Comparison of ENCODE assay signal across 15 cellular contexts in the genomic region with DNA sequence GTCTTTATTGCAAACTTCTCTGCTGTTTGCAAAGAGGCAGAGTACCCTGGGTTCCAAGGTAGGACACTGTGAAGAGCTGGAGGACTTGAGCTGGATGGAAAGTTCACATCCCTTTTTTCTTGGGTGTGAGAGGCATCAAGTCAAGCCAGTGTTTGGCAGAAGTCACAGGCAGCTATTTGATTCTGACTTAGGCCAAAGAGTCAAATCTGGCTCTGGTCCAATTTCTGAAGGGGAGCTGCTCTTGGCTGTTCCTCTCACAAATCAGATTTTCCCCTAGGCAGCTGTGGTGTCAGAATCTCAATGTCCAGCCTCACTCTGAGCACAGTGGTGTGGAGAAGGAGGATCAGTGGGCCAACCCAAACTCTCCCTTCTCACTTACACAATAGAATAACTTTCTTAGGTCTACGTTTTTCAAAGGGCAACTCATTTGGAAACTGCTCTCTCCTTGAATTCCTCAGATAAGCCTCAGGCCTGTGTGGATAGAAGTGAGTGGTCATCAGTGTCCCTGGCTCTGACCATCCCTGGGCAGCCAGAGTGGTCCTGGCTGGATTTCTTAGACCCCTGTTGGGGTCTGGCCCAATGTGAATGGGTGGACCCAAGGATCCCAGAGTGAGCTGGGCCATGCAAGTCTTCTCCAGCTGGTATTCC. TPM values are rescaled to one million over a fixed set of nuclear protein-coding genes. Genes with fewer than 3 reads are reported as not detected.
DNase-seq lines count a peak whose midpoint lies in the region; ATAC-seq and TF ChIP-seq lines count a peak whose summit lies in the region.
"Had no signal": no experiment of that assay in that cellular context is flagged by ENCODE, and none has a peak within 500 bp of the region (broad histone marks: within the 10 kb centered on the region; RNA-seq: fewer than 3 reads in every experiment).

No MANE protein-coding gene starts in this region.

- CTCF ChIA-PET in HEK293T (lab: Yijun Ruan, JAX), result no interaction called here

- H3K27ac Mint-ChIP-seq in osteocyte (ENCODE audit: unreplicated experiment), result peak overlapping the region; percentile 15
- H3K27ac Mint-ChIP-seq: activated T-helper 2 cell treated with anti-CD3 and anti-CD28 coated beads, Interferon-gamma antibody, Interleukin-2, Interleukin-4, amounts not matched to agents 10 μg/mL and 5 μg/mL and 100 μg/mL, durations not matched to agents 14 hours and 24 hours and 36 hours; B cell; progenitor cell of endocrine pancreas; stimulated activated memory B cell treated with anti-CD40 and anti-IgM and Interleukin-4, amounts not matched to agents 10 μg/mL and 1 μg/mL and 100 μg/mL, for 72 hours had no signal

- no peak for ATAC-seq in GM21381 (IDR thresholded peaks at IDR 0.05; ENCODE audit: unreplicated experiment)
- ATAC-seq: stimulated activated memory B cell treated with anti-CD40 and anti-IgM and Interleukin-4, amounts not matched to agents 10 μg/mL and 1 μg/mL and 100 μg/mL, for 72 hours had no signal

- TF ChIP-seq CTCF in fibroblast of pulmonary artery (IDR thresholded peaks at IDR 0.05; ENCODE audit: low read length, missing control alignments) (no peak), osteocyte (IDR thresholded peaks at IDR 0.05) (no peak)

- no peak overlapping the region for H3K4me3 Mint-ChIP-seq in osteocyte (ENCODE audit: unreplicated experiment)
- H3K4me3 Mint-ChIP-seq: B cell; stimulated activated memory B cell treated with anti-CD40 and anti-IgM and Interleukin-4, amounts not matched to agents 10 μg/mL and 1 μg/mL and 100 μg/mL, for 72 hours had no signal

- no peaks in the 10 kb centered on the region for H3K27me3 Mint-ChIP-seq in osteocyte (ENCODE audit: unreplicated experiment)

- POLR2A ChIA-PET in HEK293T (lab: Yijun Ruan, JAX), result no interaction called here

- H3K36me3 Mint-ChIP-seq in osteocyte (ENCODE audit: unreplicated experiment), result no peaks in the 10 kb centered on the region
- H3K36me3 Mint-ChIP-seq: stimulated activated memory B cell treated with anti-CD40 and anti-IgM and Interleukin-4, amounts not matched to agents 10 μg/mL and 1 μg/mL and 100 μg/mL, for 72 hours had no signal

- DNase-seq in EH (ENCODE audit: low read depth), result peak; percentile 45
- DNase-seq in NCI-H446 treated with DMSO at 0.1 percent for 48 hours (lab: John Stamatoyannopoulos, UW), result peak; percentile 75
- DNase-seq in fibroblast of pulmonary artery (ENCODE audit: low read depth), result peak; percentile 55
- DNase-seq in osteocyte (ENCODE audit: extremely low spot score, unreplicated experiment), result no peak
- DNase-seq in activated CD4-positive, alpha-beta T cell treated with anti-CD3 and anti-CD28 coated beads, Interleukin-2, amount 50 U/mL, for 1 hour, result no peak
- DNase-seq in HEK293T (ENCODE audit: extremely low spot score), result no peak
- DNase-seq in foreskin melanocyte, result no peak
- DNase-seq: activated CD4-positive, alpha-beta T cell treated with anti-CD3 and anti-CD28 coated beads, Interleukin-2, amount 50 U/mL, for 48 hours; HCEC 1CT had no signal

- peaks cover 36% of the 10 kb centered on the region for H3K4me1 Mint-ChIP-seq in osteocyte (ENCODE audit: unreplicated experiment)
- H3K4me1 Mint-ChIP-seq: B cell; stimulated activated memory B cell treated with anti-CD40 and anti-IgM and Interleukin-4, amounts not matched to agents 10 μg/mL and 1 μg/mL and 100 μg/mL, for 72 hours had no signal

- H3K4me3 ChIP-seq in fibroblast of pulmonary artery (replicated peaks; ENCODE audit: low read depth, low read length), result no peak overlapping the region

- H3K9me3 Mint-ChIP-seq in osteocyte (ENCODE audit: unreplicated experiment), result peaks cover 6% of the 10 kb centered on the region
- H3K9me3 Mint-ChIP-seq: activated T-helper 2 cell treated with anti-CD3 and anti-CD28 coated beads, Interferon-gamma antibody, Interleukin-2, Interleukin-4, amounts not matched to agents 10 μg/mL and 5 μg/mL and 100 μg/mL, durations not matched to agents 14 hours and 24 hours and 36 hours had no signal

TF ChIP-seq in HEK293T, 16 proteins besides CTCF, POLR2A, EP300 and RAD21:
- TF ChIP-seq SP1 (IDR thresholded peaks at IDR 0.05) (no peak), FOXA1 (IDR thresholded peaks at IDR 0.05) (no peak), FOXM1 (IDR thresholded peaks at IDR 0.05; ENCODE audit: borderline replicate concordance) (no peak), LEF1 (IDR thresholded peaks at IDR 0.05; ENCODE audit: borderline replicate concordance) (no peak), HDGF (IDR thresholded peaks at IDR 0.05; ENCODE audit: borderline replicate concordance) (no peak), SUZ12 (IDR thresholded peaks at IDR 0.05) (no peak), L3MBTL2 (conservative IDR thresholded peaks at IDR 0.05) (no peak), ZNF384 (IDR thresholded peaks at IDR 0.05) (no peak), NFRKB (IDR thresholded peaks at IDR 0.05) (no peak), FOXK2 (IDR thresholded peaks at IDR 0.05) (no peak), ARNT (IDR thresholded peaks at IDR 0.05) (no peak), ELF4 (IDR thresholded peaks at IDR 0.05) (no peak)
- TF ChIP-seq, protein P1, sequence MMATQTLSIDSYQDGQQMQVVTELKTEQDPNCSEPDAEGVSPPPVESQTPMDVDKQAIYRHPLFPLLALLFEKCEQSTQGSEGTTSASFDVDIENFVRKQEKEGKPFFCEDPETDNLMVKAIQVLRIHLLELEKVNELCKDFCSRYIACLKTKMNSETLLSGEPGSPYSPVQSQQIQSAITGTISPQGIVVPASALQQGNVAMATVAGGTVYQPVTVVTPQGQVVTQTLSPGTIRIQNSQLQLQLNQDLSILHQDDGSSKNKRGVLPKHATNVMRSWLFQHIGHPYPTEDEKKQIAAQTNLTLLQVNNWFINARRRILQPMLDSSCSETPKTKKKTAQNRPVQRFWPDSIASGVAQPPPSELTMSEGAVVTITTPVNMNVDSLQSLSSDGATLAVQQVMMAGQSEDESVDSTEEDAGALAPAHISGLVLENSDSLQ (IDR thresholded peaks at IDR 0.05), result no peak
TF ChIP-seq in HEK293T: peak in this region for 0.

RNA-seq across cellular contexts. Expression of gene AMOTL2, which starts 18.2 kb away (rescaled TPM):
- total RNA-seq in osteocyte, result 195 and 199 TPM in 2 replicates
- total RNA-seq: activated T-helper 2 cell treated with anti-CD3 and anti-CD28 coated beads, Interferon-gamma antibody, Interleukin-2, Interleukin-4, amounts not matched to agents 10 μg/mL and 5 μg/mL and 100 μg/mL, durations not matched to agents 14 hours and 24 hours and 36 hours; B cell; T-helper 2 cell treated with Interferon-gamma antibody and Interleukin-4, amounts not matched to agents 100 ng/mL and 5 ng/mL, for 36 hours had no signal

Comparison
In these comparisons a context has a peak if more than half of its experiments do, and no peak if none do; other contexts are left out.
1. DNase-seq: peak in EH (single experiment), NCI-H446 treated with DMSO at 0.1 percent for 48 hours (single experiment) and fibroblast of pulmonary artery (single experiment); none in osteocyte (single experiment), activated CD4-positive, alpha-beta T cell treated with anti-CD3 and anti-CD28 coated beads, Interleukin-2, amount 50 U/mL, for 1 hour (single experiment), HEK293T (single experiment) and foreskin melanocyte (single experiment).